Comparison of ENCODE assay signal across 22 cellular contexts in the genomic region with DNA sequence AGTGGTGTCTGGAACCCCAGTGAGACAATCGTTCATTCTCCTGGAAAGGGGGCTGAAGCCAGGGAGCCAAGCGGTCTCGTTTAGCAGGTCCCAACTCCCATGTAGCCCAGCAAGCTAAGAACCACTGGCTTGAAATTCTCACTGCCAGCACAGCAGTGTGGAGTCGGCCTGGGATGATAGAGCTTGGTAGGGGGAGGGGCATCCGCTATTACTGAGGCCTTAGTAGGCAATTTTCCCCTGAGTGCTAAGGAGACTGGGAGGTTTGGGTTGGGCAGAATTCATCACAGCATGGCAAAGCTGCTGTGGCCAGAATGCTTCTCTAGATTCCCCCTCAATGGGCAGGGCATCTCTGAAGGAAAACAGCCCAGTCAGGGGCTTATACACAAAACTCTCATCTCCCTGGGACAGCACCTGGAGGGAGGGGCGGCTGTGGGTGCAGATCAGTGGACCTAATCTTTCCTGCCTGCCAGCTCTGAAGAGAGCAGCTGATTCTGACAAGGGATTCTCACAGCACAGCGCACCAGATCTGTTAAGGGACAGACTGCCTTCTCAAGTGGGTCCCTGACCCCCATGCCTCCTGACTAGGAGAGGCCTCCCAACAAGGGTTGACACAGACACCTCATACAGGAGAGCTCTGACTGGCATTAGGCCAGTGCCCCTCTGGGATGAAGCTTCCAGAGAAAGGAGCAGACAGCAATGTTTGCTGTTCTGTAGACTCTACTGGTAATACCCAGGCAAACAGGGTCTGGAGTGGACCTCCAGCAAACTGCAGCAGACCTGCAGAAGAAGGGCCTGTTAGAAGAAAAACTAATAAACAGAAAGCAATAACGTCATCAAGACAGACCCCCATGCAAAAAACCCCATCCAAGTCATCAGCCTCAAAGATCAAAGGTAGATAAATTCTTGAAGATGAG. TPM values are rescaled to one million over a fixed set of nuclear protein-coding genes. Genes with fewer than 3 reads are reported as not detected.
DNase-seq lines count a peak whose midpoint lies in the region; ATAC-seq and TF ChIP-seq lines count a peak whose summit lies in the region.
"Had no signal": no experiment of that assay in that cellular context is flagged by ENCODE, and none has a peak within 500 bp of the region (broad histone marks: within the 10 kb centered on the region; RNA-seq: fewer than 3 reads in every experiment).

No MANE protein-coding gene starts in this region.

- no peak overlapping the region for H3T11ph ChIP-seq in H9 (ENCODE audit: low read length)

- H2BK5ac ChIP-seq in H9 (ENCODE audit: insufficient read length, low read length): no peak overlapping the region

- H3K4me3 ChIP-seq in body of pancreas (no peak overlapping the region), thyroid gland (replicated peaks in 1 of 3) (no peak overlapping the region), transverse colon (no peak overlapping the region)

- no peak overlapping the region for H2BK120ac ChIP-seq in H9 (ENCODE audit: low read depth, low read length, poor library complexity, severe bottlenecking)

- no peak for TF ChIP-seq CTCF in H9 (conservative IDR thresholded peaks at IDR 0.05)
- TF ChIP-seq CTCF in body of pancreas (IDR thresholded peaks at IDR 0.05): no peak
- TF ChIP-seq CTCF in mesothelial cell of epicardium (IDR thresholded peaks at IDR 0.05; ENCODE audit: unreplicated experiment): no peak
- TF ChIP-seq CTCF in thyroid gland (IDR thresholded peaks at IDR 0.05): no peak
- no peak for TF ChIP-seq CTCF in transverse colon (IDR thresholded peaks at IDR 0.05)

- no peaks in the 10 kb centered on the region for H4K20me1 ChIP-seq in H9 (ENCODE audit: control insufficient read depth, insufficient read depth, insufficient read length)

- no peak overlapping the region for H4K5ac ChIP-seq in H9 (ENCODE audit: insufficient read length, low read depth, low read length)

- TF ChIP-seq POLR2A in body of pancreas (IDR thresholded peaks at IDR 0.05) (no peak), thyroid gland (IDR thresholded peaks at IDR 0.05) (no peak), transverse colon (IDR thresholded peaks at IDR 0.05) (no peak)

- no peaks in the 10 kb centered on the region for H3K4me1 ChIP-seq in H9 (ENCODE audit: insufficient read depth, low read length)
- peaks cover 28% of the 10 kb centered on the region for H3K4me1 ChIP-seq in body of pancreas
- H3K4me1 ChIP-seq in thyroid gland: peaks cover 14 to 22% of the 10 kb centered on the region in 2 donors
- H3K4me1 ChIP-seq in transverse colon: no peaks in the 10 kb centered on the region

- no peak overlapping the region for H3K56ac ChIP-seq in H9 (ENCODE audit: insufficient read length, low read depth, low read length)

- ATAC-seq in body of pancreas: peak; percentile 62

- H4K8ac ChIP-seq in H9 (replicated peaks; ENCODE audit: insufficient read length, low read depth, low read length): no peak overlapping the region

- H3K4me1 Mint-ChIP-seq in H9: peaks cover 15 to 20% of the 10 kb centered on the region in 2 experiments
- H3K4me1 Mint-ChIP-seq in mesothelial cell of epicardium: peaks cover 14% of the 10 kb centered on the region

- intact Hi-C loops in body of pancreas (cut with DNase I) (no loop called here), thyroid gland (cut with DNase I) (no loop called here), transverse colon (cut with DNase I; ENCODE audit: low total_unique reads) (no loop called here)

- H3K36me3 ChIP-seq in body of pancreas (replicated peaks in 1 of 2; ENCODE audit: insufficient read depth in 1 of 2, low read depth in 2 of 2) (no peaks in the 10 kb centered on the region), thyroid gland (no peaks in the 10 kb centered on the region), transverse colon (no peaks in the 10 kb centered on the region)

- no peak overlapping the region for H3K23ac ChIP-seq in H9 (ENCODE audit: insufficient read length, low read depth, low read length)

- H2BK20ac ChIP-seq in H9 (ENCODE audit: low read depth, low read length, poor library complexity, severe bottlenecking): no peak overlapping the region

- no peaks in the 10 kb centered on the region for H3K79me2 ChIP-seq in H9 (ENCODE audit: insufficient read depth, low read length)

- H3K23me2 ChIP-seq in H9 (ENCODE audit: insufficient read length, low read depth, low read length, poor library complexity, severe bottlenecking): no peaks in the 10 kb centered on the region

- H3K36me3 Mint-ChIP-seq in H9 (ENCODE audit: insufficient read depth in 1 of 3, low read depth in 3 of 3): peaks cover 0 to 7% (median 0%) of the 10 kb centered on the region in 3 experiments; a peak in 1 of 7 replicates
- peaks cover 14% of the 10 kb centered on the region for H3K36me3 Mint-ChIP-seq in mesothelial cell of epicardium

- no peak overlapping the region for H3K4me2 ChIP-seq in H9 (ENCODE audit: insufficient read depth, insufficient read length, low read length)
- H3K4me2 ChIP-seq: KMS-11 had no signal

- no peak overlapping the region for H3K4ac ChIP-seq in H9 (ENCODE audit: low read depth, low read length)

- H2BK12ac ChIP-seq in H9 (ENCODE audit: insufficient read length, low read depth, low read length): no peak overlapping the region

- no peak overlapping the region for H3K18ac ChIP-seq in H9 (ENCODE audit: insufficient read length, low read depth, low read length)

- no peak overlapping the region for H3K9ac ChIP-seq in H9 (ENCODE audit: extremely low read depth, insufficient read length, low read length)
- H3K9ac ChIP-seq: KMS-11 had no signal

- no peak overlapping the region for H3K27ac ChIP-seq in H9 (ENCODE audit: insufficient read length, low read depth, low read length)
- peak overlapping the region; percentile 23 to 55 (median 54) for H3K27ac ChIP-seq in body of pancreas
- H3K27ac ChIP-seq in thyroid gland: peak overlapping the region; percentile 64 to 86 (median 85)
- no peak overlapping the region for H3K27ac ChIP-seq in transverse colon
- H3K27ac ChIP-seq: KMS-11 had no signal

- H3K9me3 Mint-ChIP-seq in H9: peaks cover 16 to 18% of the 10 kb centered on the region in 2 experiments
- peaks cover 43% of the 10 kb centered on the region for H3K9me3 Mint-ChIP-seq in mesothelial cell of epicardium

- in situ Hi-C loops in transverse colon (cut with MboI; ENCODE audit: low pct_ligation_motif_present in 1 of 4, low pct_unique_long_range_greater_than_20kb in 1 of 4, low sequenced_read_pairs in 3 of 4): no loop called here

- peak overlapping the region; percentile 49 for H3K14ac ChIP-seq in H9 (ENCODE audit: insufficient read depth, low read length)

- no peak overlapping the region for H2AK5ac ChIP-seq in H9 (ENCODE audit: insufficient read length, low read length)

- H3K9me3 ChIP-seq in H9 (ENCODE audit: control insufficient read depth, low read depth, low read length) (no peaks in the 10 kb centered on the region), body of pancreas (no peaks in the 10 kb centered on the region), thyroid gland (no peaks in the 10 kb centered on the region), transverse colon (peaks cover 0 to 5% of the 10 kb centered on the region in 2 donors)

- no peak overlapping the region for H2AFZ ChIP-seq in H9 (ENCODE audit: low read length)

- H3K27me3 ChIP-seq in H9 (ENCODE audit: insufficient read depth, low read length) (no peaks in the 10 kb centered on the region), body of pancreas (no peaks in the 10 kb centered on the region), thyroid gland (no peaks in the 10 kb centered on the region), transverse colon (no peaks in the 10 kb centered on the region)

- H2BK15ac ChIP-seq in H9 (ENCODE audit: low read depth, low read length): no peak overlapping the region

- H3K27ac Mint-ChIP-seq in H9 (peak overlapping the region in 1 of 3 experiments; percentile 20; a peak in 1 of 7 replicates), mesothelial cell of epicardium (peak overlapping the region; percentile 70)
- H3K27ac Mint-ChIP-seq: CD4-positive, alpha-beta T cell had no signal

- TF ChIP-seq EP300 in transverse colon (IDR thresholded peaks at IDR 0.05; ENCODE audit: low read depth): no peak

- H4K91ac ChIP-seq in H9 (ENCODE audit: insufficient read length, low read depth, low read length): no peak overlapping the region

- H3K79me1 ChIP-seq in H9 (ENCODE audit: insufficient read depth, low read depth, low read length, poor library complexity, severe bottlenecking): no peaks in the 10 kb centered on the region

- H3K27me3 Mint-ChIP-seq in H9 (ENCODE audit: low read depth): peaks cover 8% of the 10 kb centered on the region
- H3K27me3 Mint-ChIP-seq in mesothelial cell of epicardium (ENCODE audit: low read depth): no peaks in the 10 kb centered on the region

- H3K4me3 Mint-ChIP-seq in H9: no peak overlapping the region
- no peak overlapping the region for H3K4me3 Mint-ChIP-seq in mesothelial cell of epicardium
- H3K4me3 Mint-ChIP-seq: CD4-positive, alpha-beta T cell had no signal

- WGBS in H9 (ENCODE audit: extremely low coverage, insufficient read length, low lambda C conversion rate): no CpG with 5 or more reads among the region's 8 CpGs
- 30 to 55% methylated on average over 2 to 8 of the region's 8 CpGs for WGBS in body of pancreas, 2 donors
- 35 to 68% methylated on average over 4 to 8 of the region's 8 CpGs for WGBS in thyroid gland, 2 donors
- WGBS in transverse colon (ENCODE audit: low coverage in 1 of 2), 2 donors: 40 to 68% methylated on average over 1 to 8 of the region's 8 CpGs

- DNase-seq in H9 (peak; percentile 35), body of pancreas (peak; percentile 34 to 59 (median 36)), mesothelial cell of epicardium (ENCODE audit: low spot score in 2 of 2, unreplicated experiment in 2 of 2) (no peak), thyroid gland (peak; percentile 79 to 80), midbrain (lab: John Stamatoyannopoulos, UW) (no peak), transverse colon (no peak), NOMO-1 (lab: John Stamatoyannopoulos, UW; ENCODE audit: unreplicated experiment in 2 of 2) (no peak)
- DNase-seq: CD4-positive, alpha-beta T cell; COR-L47; DMS 273 treated with DMSO at 0.1 percent for 48 hours; IMR-90; NCI-H1105; NCI-H146; NCI-H2029; NCI-H345; NCI-H524; NCI-H82; Right ventricle myocardium superior had no signal

RNA-seq across cellular contexts. Expression of a gene that starts 14.8 kb away (rescaled TPM):
- total RNA-seq in H9 (2021) (not detected in 2 replicates), body of pancreas (not detected), mesothelial cell of epicardium (not detected in 3 replicates), thyroid gland (not detected), transverse colon (not detected)
- total RNA-seq: CD4-positive, alpha-beta T cell; H1; IMR-90; Right ventricle myocardium superior; RPMI7951; SK-MEL-5 had no signal

RNA-seq across cellular contexts. Expression of a gene that starts 21.8 kb away (rescaled TPM):
- total RNA-seq in H9 (2021) (not detected in 2 replicates), body of pancreas (not detected), mesothelial cell of epicardium (not detected in 3 replicates), thyroid gland (not detected), transverse colon (not detected)
- total RNA-seq: CD4-positive, alpha-beta T cell; H1; IMR-90; Right ventricle myocardium superior; RPMI7951; SK-MEL-5 had no signal

RNA-seq across cellular contexts. Expression of a gene that starts 34.1 kb away (rescaled TPM):
- total RNA-seq in H9 (2021) (not detected in 2 replicates), body of pancreas (not detected), mesothelial cell of epicardium (not detected in 3 replicates), thyroid gland (not detected), transverse colon (not detected)
- total RNA-seq: CD4-positive, alpha-beta T cell; H1; IMR-90; Right ventricle myocardium superior; RPMI7951; SK-MEL-5 had no signal

RNA-seq across cellular contexts. Expression of a gene that starts 48.2 kb away (rescaled TPM):
- total RNA-seq in H9 (2021): 7.5 and 9.9 TPM in 2 replicates
- total RNA-seq in body of pancreas: 10 to 100 TPM in 1 of 2 donors, 1 to 10 TPM in 1; 9.1 to 15.2 TPM
- total RNA-seq in mesothelial cell of epicardium: 20.2 to 23.3 TPM (median 21.4 TPM) in 3 replicates
- 10 to 100 TPM; 26.4 to 40.2 (median 36.2) TPM for total RNA-seq in thyroid gland
- 10 to 100 TPM; 12.1 to 30.2 (median 19.9) TPM for total RNA-seq in transverse colon

Comparison
In these comparisons a context has a peak if more than half of its experiments do, and no peak if none do; other contexts are left out.
1. DNase-seq: peak in H9 (single experiment), body of pancreas (4 of 4) and thyroid gland (2 of 2); none in mesothelial cell of epicardium (0 of 2), midbrain (single experiment), transverse colon (single experiment) and NOMO-1 (0 of 2).
2. H3K27ac ChIP-seq: peak in body of pancreas (4 of 4) and thyroid gland (3 of 3); none in H9 (single experiment) and transverse colon (0 of 4).